ENCODE assay signal across 2 cellular contexts in the genomic region with DNA sequence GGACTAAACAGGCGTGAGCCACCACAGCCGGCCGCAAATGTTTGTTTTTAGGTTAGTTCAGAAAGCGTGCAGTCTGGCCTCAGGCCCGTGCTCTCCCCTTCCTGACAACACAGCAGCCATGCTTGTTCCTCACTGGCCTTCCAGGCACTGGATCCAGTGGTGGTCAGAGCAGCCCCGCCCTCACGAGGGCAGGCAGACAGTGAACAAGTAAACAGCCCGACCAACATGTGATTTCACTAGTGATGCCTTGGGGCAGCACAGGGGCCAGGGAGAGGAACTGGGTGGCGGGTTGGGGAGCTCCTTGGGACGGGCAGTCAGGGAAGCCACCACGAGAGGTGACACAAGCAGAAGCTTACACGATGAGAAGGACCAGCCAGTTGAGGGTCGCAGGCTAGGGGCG.
A peak's percentile ranks its signal among the peaks of the same experiment; 100 is the strongest.
TF ChIP-seq lines count a peak whose summit lies in the region.

No MANE protein-coding gene starts in this region.

TF ChIP-seq in A549, 52 proteins besides CTCF, POLR2A, EP300 and RAD21:
- TF ChIP-seq POLR2AphosphoS2 (conservative IDR thresholded peaks at IDR 0.05; ENCODE audit: low read length) = 0 out of 2 replicates have a peak, but pooled peaks have one; percentile 76
- TF ChIP-seq ZC3H11A (IDR thresholded peaks at IDR 0.05) = no peak
- no peak for TF ChIP-seq NR3C1 (IDR thresholded peaks at IDR 0.05)

TF ChIP-seq in K562, 482 proteins besides CTCF, POLR2A, EP300 and RAD21:
- TF ChIP-seq ZNF121 (CRISPR knock-in tag; conservative IDR thresholded peaks at IDR 0.05) (no peak), CHD2 (IDR thresholded peaks at IDR 0.05; ENCODE audit: low read depth, low read length) (no peak), RBM22 (IDR thresholded peaks at IDR 0.05; ENCODE audit: low read depth, low read length, poor library complexity, severe bottlenecking) (peak; percentile 38), FOXK1 (CRISPR knock-in tag; IDR thresholded peaks at IDR 0.05; ENCODE audit: borderline replicate concordance) (no peak), POLR2G (IDR thresholded peaks at IDR 0.05; ENCODE audit: low read depth, low read length) (peak; percentile 43)
- TF ChIP-seq, protein P1, sequence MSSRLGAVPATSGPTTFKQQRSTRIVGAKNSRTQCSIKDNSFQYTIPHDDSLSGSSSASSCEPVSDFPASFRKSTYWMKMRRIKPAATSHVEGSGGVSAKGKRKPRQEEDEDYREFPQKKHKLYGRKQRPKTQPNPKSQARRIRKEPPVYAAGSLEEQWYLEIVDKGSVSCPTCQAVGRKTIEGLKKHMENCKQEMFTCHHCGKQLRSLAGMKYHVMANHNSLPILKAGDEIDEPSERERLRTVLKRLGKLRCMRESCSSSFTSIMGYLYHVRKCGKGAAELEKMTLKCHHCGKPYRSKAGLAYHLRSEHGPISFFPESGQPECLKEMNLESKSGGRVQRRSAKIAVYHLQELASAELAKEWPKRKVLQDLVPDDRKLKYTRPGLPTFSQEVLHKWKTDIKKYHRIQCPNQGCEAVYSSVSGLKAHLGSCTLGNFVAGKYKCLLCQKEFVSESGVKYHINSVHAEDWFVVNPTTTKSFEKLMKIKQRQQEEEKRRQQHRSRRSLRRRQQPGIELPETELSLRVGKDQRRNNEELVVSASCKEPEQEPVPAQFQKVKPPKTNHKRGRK (tag; IDR thresholded peaks at IDR 0.05) = no peak
- TF ChIP-seq, protein P2, sequence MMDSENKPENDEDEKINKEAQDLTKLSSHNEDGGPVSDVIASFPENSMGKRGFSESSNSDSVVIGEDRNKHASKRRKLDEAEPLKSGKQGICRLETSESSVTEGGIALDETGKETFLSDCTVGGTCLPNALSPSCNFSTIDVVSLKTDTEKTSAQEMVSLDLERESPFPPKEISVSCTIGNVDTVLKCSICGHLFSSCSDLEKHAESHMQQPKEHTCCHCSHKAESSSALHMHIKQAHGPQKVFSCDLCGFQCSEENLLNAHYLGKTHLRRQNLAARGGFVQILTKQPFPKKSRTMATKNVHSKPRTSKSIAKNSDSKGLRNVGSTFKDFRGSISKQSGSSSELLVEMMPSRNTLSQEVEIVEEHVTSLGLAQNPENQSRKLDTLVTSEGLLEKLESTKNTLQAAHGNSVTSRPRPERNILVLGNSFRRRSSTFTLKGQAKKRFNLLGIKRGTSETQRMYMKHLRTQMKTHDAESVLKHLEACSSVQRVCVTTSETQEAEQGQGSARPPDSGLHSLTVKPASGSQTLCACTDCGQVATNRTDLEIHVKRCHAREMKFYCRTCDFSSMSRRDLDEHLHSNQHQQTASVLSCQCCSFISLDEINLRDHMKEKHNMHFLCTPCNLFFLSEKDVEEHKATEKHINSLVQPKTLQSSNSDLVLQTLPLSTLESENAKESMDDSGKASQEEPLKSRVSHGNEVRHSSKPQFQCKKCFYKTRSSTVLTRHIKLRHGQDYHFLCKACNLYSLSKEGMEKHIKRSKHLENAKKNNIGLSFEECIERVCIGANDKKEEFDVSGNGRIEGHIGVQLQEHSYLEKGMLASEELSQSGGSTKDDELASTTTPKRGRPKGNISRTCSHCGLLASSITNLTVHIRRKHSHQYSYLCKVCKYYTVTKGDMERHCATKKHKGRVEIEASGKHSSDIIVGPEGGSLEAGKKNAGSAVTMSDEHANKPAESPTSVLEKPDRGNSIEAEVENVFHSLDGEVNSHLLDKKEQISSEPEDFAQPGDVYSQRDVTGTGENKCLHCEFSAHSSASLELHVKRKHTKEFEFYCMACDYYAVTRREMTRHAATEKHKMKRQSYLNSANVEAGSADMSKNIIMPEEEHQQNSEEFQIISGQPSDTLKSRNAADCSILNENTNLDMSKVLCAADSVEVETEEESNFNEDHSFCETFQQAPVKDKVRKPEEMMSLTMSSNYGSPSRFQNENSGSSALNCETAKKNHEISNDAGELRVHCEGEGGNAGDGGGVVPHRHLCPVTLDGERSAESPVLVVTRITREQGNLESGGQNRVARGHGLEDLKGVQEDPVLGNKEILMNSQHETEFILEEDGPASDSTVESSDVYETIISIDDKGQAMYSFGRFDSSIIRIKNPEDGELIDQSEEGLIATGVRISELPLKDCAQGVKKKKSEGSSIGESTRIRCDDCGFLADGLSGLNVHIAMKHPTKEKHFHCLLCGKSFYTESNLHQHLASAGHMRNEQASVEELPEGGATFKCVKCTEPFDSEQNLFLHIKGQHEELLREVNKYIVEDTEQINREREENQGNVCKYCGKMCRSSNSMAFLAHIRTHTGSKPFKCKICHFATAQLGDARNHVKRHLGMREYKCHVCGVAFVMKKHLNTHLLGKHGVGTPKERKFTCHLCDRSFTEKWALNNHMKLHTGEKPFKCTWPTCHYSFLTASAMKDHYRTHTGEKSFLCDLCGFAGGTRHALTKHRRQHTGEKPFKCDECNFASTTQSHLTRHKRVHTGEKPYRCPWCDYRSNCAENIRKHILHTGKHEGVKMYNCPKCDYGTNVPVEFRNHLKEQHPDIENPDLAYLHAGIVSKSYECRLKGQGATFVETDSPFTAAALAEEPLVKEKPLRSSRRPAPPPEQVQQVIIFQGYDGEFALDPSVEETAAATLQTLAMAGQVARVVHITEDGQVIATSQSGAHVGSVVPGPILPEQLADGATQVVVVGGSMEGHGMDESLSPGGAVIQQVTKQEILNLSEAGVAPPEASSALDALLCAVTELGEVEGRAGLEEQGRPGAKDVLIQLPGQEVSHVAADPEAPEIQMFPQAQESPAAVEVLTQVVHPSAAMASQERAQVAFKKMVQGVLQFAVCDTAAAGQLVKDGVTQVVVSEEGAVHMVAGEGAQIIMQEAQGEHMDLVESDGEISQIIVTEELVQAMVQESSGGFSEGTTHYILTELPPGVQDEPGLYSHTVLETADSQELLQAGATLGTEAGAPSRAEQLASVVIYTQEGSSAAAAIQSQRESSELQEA (IDR thresholded peaks at IDR 0.05; ENCODE audit: low read depth) = no peak
